Comparison of ENCODE assay signal across 7 cellular contexts in genomic region chr17:18033442-18034099, GRCh38. TPM values are rescaled to one million over a fixed set of nuclear protein-coding genes. Genes with fewer than 3 reads are reported as not detected.
DNase-seq lines count a peak whose midpoint lies in the region; TF ChIP-seq lines count a peak whose summit lies in the region.

No MANE protein-coding gene starts in this region.

- H3K27me3 ChIP-seq in SK-N-SH (ENCODE audit: insufficient read depth) (no peaks in the 10 kb centered on the region), brain microvascular endothelial cell (replicated peaks) (no peaks in the 10 kb centered on the region)

- in situ Hi-C loops in brain microvascular endothelial cell (cut with HindIII; ENCODE audit: low pct_ligation_motif_present, low sequenced_read_pairs): loop anchor here (10.0 kb wide), 1 partner anchor 139 kb away; no protein-coding TSS in a partner anchor

- peaks cover 0 to 14% of the 10 kb centered on the region in 2 experiments; a peak in 2 of 4 replicates for H3K4me1 ChIP-seq in SK-N-SH (ENCODE audit: control insufficient read depth in 1 of 2, insufficient read depth in 2 of 2, low read depth in 1 of 2, low read length in 1 of 2)

- peak; percentile 99 for TF ChIP-seq RAD21 in SK-N-SH (IDR thresholded peaks at IDR 0.05; ENCODE audit: low read length)

- H3K27me3 Mint-ChIP-seq in HFFc6 (ENCODE audit: insufficient read depth): no peaks in the 10 kb centered on the region

- TF ChIP-seq CTCF in GM10266 (IDR thresholded peaks at IDR 0.05; ENCODE audit: control insufficient read depth, insufficient read depth, low read depth, missing control alignments) (peak; percentile 53), HFFc6 (IDR thresholded peaks at IDR 0.05) (peak; percentile 84), SK-N-SH (IDR thresholded peaks at IDR 0.05) (peak; percentile 77), brain microvascular endothelial cell (IDR thresholded peaks at IDR 0.05; ENCODE audit: low read depth, low read length, missing control alignments) (peak; percentile 63)

- H3K4me1 Mint-ChIP-seq in HFFc6 (ENCODE audit: low read depth): peaks cover 34% of the 10 kb centered on the region

- H3K9ac ChIP-seq in SK-N-SH: no peak overlapping the region

- H3K36me3 Mint-ChIP-seq in HFFc6 (ENCODE audit: low read depth): no peaks in the 10 kb centered on the region

- WGBS in SK-N-SH (ENCODE audit: low lambda C conversion rate): 27% methylated on average over 5 of the region's 5 CpGs

- DNase-seq in GM10266 (ENCODE audit: extremely low spot score) (peak; percentile 80), HFFc6 (peak; percentile 82), NCI-H1417 treated with DMSO at 0.1 percent for 48 hours (lab: John Stamatoyannopoulos, UW) (peak; percentile 13), SK-N-SH (peak; percentile 80), brain microvascular endothelial cell (peak; percentile 76), iPS-NIHi7 (ENCODE audit: extremely low spot score) (peak; percentile 73)
- peak; percentile 39 for DNase-seq in stimulated activated CD4-positive, alpha-beta T cell treated with anti-CD3 and anti-CD28 coated beads, Interleukin-1b, Interleukin-23, amount 100 ng/mL, for 48 hours

- H3K4me3 Mint-ChIP-seq in HFFc6: no peak overlapping the region

- CTCF ChIA-PET in SK-N-SH (lab: Yijun Ruan, JAX): interaction anchor here (0.6 to 3.6 kb wide), 42 partner anchors 9 to 1612 kb away, joined by 3 to 34 read pairs (median 4); partner anchors contain the start of genes DRC3 and TOM1L2

- H3K9me3 Mint-ChIP-seq in HFFc6: no peaks in the 10 kb centered on the region

- POLR2A ChIA-PET in SK-N-SH (lab: Yijun Ruan, JAX): interaction anchor here (1.3 kb wide), 1 partner anchor 39 kb away, joined by 3 read pairs; no protein-coding TSS in a partner anchor

- H3K27ac ChIP-seq in SK-N-SH (ENCODE audit: low read depth in 2 of 2, low read length in 1 of 2) (no peak overlapping the region; a peak in 1 of 4 replicates), brain microvascular endothelial cell (no peak overlapping the region)

- no peaks in the 10 kb centered on the region for H3K9me3 ChIP-seq in SK-N-SH

- H3K79me2 ChIP-seq in SK-N-SH (ENCODE audit: insufficient read depth): peaks cover 46% of the 10 kb centered on the region

- H3K27ac Mint-ChIP-seq in HFFc6: peak overlapping the region; percentile 45; the same call in 1 of the 2 replicates

- peaks cover 7% of the 10 kb centered on the region for H3F3A ChIP-seq in SK-N-SH (replicated peaks; ENCODE audit: insufficient read depth)

- no peak overlapping the region for H2AFZ ChIP-seq in SK-N-SH (ENCODE audit: low read depth)

- TF ChIP-seq EP300 in SK-N-SH (IDR thresholded peaks at IDR 0.05; ENCODE audit: borderline replicate concordance in 1 of 2, low read depth in 1 of 2, low read length in 1 of 2): no peak

- no peak overlapping the region for H3K4me2 ChIP-seq in SK-N-SH

- no peaks in the 10 kb centered on the region for H4K20me1 ChIP-seq in SK-N-SH (ENCODE audit: insufficient read depth)

- H3K9me2 ChIP-seq in SK-N-SH: no peaks in the 10 kb centered on the region

- H3K36me3 ChIP-seq in SK-N-SH (replicated peaks in 1 of 2; ENCODE audit: control insufficient read depth in 1 of 2, insufficient read depth in 2 of 2, low read length in 1 of 2) (no peaks in the 10 kb centered on the region), brain microvascular endothelial cell (replicated peaks) (no peaks in the 10 kb centered on the region)

- H3K4me3 ChIP-seq in SK-N-SH (ENCODE audit: low read depth in 2 of 2, low read length in 1 of 2): no peak overlapping the region; a peak in 1 of 4 replicates
- H3K4me3 ChIP-seq in brain microvascular endothelial cell (ENCODE audit: low read depth, low read length): no peak overlapping the region

TF ChIP-seq in SK-N-SH, 30 proteins besides CTCF, POLR2A, EP300 and RAD21:
- TF ChIP-seq ELF1 (IDR thresholded peaks at IDR 0.05): peak; percentile 94
- TF ChIP-seq EZH2phosphoT487 (IDR thresholded peaks at IDR 0.05; ENCODE audit: borderline replicate concordance, low read depth): no peak
- TF ChIP-seq RCOR1 (IDR thresholded peaks at IDR 0.05; ENCODE audit: low read length): peak; percentile 38; the same call in 1 of the 2 replicates
- no peak for TF ChIP-seq FOXJ3 (CRISPR knock-in tag; IDR thresholded peaks at IDR 0.05)
- no peak for TF ChIP-seq TEAD4 (IDR thresholded peaks at IDR 0.05; ENCODE audit: borderline replicate concordance, insufficient read depth)
- TF ChIP-seq, protein P1, sequence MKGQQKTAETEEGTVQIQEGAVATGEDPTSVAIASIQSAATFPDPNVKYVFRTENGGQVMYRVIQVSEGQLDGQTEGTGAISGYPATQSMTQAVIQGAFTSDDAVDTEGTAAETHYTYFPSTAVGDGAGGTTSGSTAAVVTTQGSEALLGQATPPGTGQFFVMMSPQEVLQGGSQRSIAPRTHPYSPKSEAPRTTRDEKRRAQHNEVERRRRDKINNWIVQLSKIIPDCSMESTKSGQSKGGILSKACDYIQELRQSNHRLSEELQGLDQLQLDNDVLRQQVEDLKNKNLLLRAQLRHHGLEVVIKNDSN (IDR thresholded peaks at IDR 0.05; ENCODE audit: borderline replicate concordance, low read depth): no peak
- TF ChIP-seq MXI1 (IDR thresholded peaks at IDR 0.05; ENCODE audit: low read depth, low read length): no peak
- TF ChIP-seq RXRA (IDR thresholded peaks at IDR 0.05; ENCODE audit: borderline replicate concordance, low read depth): no peak
- TF ChIP-seq, protein P2, sequence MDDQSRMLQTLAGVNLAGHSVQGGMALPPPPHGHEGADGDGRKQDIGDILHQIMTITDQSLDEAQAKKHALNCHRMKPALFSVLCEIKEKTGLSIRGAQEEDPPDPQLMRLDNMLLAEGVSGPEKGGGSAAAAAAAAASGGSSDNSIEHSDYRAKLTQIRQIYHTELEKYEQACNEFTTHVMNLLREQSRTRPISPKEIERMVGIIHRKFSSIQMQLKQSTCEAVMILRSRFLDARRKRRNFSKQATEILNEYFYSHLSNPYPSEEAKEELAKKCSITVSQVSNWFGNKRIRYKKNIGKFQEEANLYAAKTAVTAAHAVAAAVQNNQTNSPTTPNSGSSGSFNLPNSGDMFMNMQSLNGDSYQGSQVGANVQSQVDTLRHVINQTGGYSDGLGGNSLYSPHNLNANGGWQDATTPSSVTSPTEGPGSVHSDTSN (IDR thresholded peaks at IDR 0.05): no peak
- TF ChIP-seq, protein P3, sequence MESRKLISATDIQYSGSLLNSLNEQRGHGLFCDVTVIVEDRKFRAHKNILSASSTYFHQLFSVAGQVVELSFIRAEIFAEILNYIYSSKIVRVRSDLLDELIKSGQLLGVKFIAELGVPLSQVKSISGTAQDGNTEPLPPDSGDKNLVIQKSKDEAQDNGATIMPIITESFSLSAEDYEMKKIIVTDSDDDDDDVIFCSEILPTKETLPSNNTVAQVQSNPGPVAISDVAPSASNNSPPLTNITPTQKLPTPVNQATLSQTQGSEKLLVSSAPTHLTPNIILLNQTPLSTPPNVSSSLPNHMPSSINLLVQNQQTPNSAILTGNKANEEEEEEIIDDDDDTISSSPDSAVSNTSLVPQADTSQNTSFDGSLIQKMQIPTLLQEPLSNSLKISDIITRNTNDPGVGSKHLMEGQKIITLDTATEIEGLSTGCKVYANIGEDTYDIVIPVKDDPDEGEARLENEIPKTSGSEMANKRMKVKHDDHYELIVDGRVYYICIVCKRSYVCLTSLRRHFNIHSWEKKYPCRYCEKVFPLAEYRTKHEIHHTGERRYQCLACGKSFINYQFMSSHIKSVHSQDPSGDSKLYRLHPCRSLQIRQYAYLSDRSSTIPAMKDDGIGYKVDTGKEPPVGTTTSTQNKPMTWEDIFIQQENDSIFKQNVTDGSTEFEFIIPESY (IDR thresholded peaks at IDR 0.05; ENCODE audit: borderline replicate concordance, low read depth): no peak
- TF ChIP-seq SMC3 (IDR thresholded peaks at IDR 0.05; ENCODE audit: low read depth, low read length): peak; percentile 87
- TF ChIP-seq GATA2 (CRISPR knock-in tag; IDR thresholded peaks at IDR 0.05): no peak
- TF ChIP-seq IRF3 (IDR thresholded peaks at IDR 0.05; ENCODE audit: low read depth, low read length): no peak
- peak; percentile 55 for TF ChIP-seq CHD2 (IDR thresholded peaks at IDR 0.05; ENCODE audit: low read length, partially characterized antibody)
- TF ChIP-seq GABPA (IDR thresholded peaks at IDR 0.05; ENCODE audit: low read depth): peak; percentile 76
- no peak for TF ChIP-seq RFX5 (IDR thresholded peaks at IDR 0.05; ENCODE audit: low read length)
- no peak for TF ChIP-seq JUND (IDR thresholded peaks at IDR 0.05)
TF ChIP-seq in SK-N-SH: peak in this region for 5.

RNA-seq across cellular contexts. Expression of gene ATPAF2, which starts 5.4 kb away (rescaled TPM):
- total RNA-seq in HFFc6 (2021; fragmentation: NEBNext Ultra II Directional; extraction: Animal tissue kit (Norgen Biotek cat#: 25700)): 10 to 100 TPM; 21.5 to 28.4 (median 23.1) TPM
- 17.0 and 20.8 TPM in 2 replicates for polyA plus RNA-seq in SK-N-SH (2012; rRNA removed)
- polyA plus RNA-seq in SK-N-SH (2012; cell fraction: cytosol; rRNA removed): 10.6 and 14.5 TPM in 2 replicates
- polyA plus RNA-seq in SK-N-SH (2012; cell fraction: nucleus; rRNA removed): 39.9 and 71.2 TPM in 2 replicates

RNA-seq across cellular contexts. Expression of gene GID4, which starts 5.6 kb away (rescaled TPM):
- 10 to 100 TPM in 2 of 6 experiments, 1 to 10 TPM in 4; 8.6 to 11.9 (median 9.5) TPM for total RNA-seq in HFFc6 (2021; fragmentation: NEBNext Ultra II Directional; extraction: Animal tissue kit (Norgen Biotek cat#: 25700))
- polyA plus RNA-seq in SK-N-SH (2012; rRNA removed): 4.3 and 4.4 TPM in 2 replicates
- polyA plus RNA-seq in SK-N-SH (2012; cell fraction: cytosol; rRNA removed): 5.3 and 5.8 TPM in 2 replicates
- polyA plus RNA-seq in SK-N-SH (2012; cell fraction: nucleus; rRNA removed): 3.6 and 4.5 TPM in 2 replicates

RNA-seq across cellular contexts. Expression of gene DRG2, which starts 54.2 kb away (rescaled TPM):
- total RNA-seq in HFFc6 (2021; fragmentation: NEBNext Ultra II Directional; extraction: Animal tissue kit (Norgen Biotek cat#: 25700)): 10 to 100 TPM; 30.6 to 38.1 (median 33.7) TPM
- 39.9 and 43.9 TPM in 2 replicates for polyA plus RNA-seq in SK-N-SH (2012; rRNA removed)
- polyA plus RNA-seq in SK-N-SH (2012; cell fraction: cytosol; rRNA removed): 17.7 and 26.0 TPM in 2 replicates
- 106 and 115 TPM in 2 replicates for polyA plus RNA-seq in SK-N-SH (2012; cell fraction: nucleus; rRNA removed)

Comparison
In these comparisons a context has a peak if more than half of its experiments do, and no peak if none do; other contexts are left out.
1. DNase-seq: peak in every context shown above with its lines; median percentile 82 in HFFc6; 80 in GM10266; 80 in SK-N-SH; 76 in brain microvascular endothelial cell; 73 in iPS-NIHi7; 39 in stimulated activated CD4-positive, alpha-beta T cell treated with anti-CD3 and anti-CD28 coated beads, Interleukin-1b, Interleukin-23, amount 100 ng/mL, for 48 hours; 13 in NCI-H1417 treated with DMSO at 0.1 percent for 48 hours.